In the genomic region with DNA sequence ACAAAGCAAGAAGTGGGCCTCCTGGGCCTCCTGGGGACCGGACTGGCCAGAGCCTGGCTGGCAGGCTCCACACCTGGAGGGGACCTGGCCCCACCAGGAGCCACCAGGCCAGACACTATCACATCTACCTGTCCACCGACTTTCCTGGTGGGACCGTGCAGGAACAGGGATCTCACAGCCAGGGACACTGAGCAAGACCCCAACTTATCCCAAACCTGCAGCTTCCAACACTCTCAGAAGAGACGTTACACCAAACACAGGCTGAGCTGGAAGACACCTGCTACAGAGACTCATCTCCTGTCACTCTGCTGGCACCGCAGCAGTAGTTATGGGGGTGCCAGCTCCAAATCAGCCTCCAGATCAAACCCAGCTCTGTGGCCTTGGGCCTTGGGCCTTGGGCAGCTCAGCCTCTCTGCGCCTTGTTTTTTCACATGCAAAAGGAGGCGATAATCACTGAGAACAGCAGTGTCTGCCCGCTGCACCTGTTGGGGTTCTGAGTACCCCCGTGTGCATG, we compare ENCODE assay signal across 1 cellular context.
TF ChIP-seq lines count a peak whose summit lies in the region.

No MANE protein-coding gene starts in this region.

TF ChIP-seq in HepG2, 621 proteins besides CTCF, POLR2A, EP300 and RAD21 (continued from another document):
- TF ChIP-seq, protein P1, sequence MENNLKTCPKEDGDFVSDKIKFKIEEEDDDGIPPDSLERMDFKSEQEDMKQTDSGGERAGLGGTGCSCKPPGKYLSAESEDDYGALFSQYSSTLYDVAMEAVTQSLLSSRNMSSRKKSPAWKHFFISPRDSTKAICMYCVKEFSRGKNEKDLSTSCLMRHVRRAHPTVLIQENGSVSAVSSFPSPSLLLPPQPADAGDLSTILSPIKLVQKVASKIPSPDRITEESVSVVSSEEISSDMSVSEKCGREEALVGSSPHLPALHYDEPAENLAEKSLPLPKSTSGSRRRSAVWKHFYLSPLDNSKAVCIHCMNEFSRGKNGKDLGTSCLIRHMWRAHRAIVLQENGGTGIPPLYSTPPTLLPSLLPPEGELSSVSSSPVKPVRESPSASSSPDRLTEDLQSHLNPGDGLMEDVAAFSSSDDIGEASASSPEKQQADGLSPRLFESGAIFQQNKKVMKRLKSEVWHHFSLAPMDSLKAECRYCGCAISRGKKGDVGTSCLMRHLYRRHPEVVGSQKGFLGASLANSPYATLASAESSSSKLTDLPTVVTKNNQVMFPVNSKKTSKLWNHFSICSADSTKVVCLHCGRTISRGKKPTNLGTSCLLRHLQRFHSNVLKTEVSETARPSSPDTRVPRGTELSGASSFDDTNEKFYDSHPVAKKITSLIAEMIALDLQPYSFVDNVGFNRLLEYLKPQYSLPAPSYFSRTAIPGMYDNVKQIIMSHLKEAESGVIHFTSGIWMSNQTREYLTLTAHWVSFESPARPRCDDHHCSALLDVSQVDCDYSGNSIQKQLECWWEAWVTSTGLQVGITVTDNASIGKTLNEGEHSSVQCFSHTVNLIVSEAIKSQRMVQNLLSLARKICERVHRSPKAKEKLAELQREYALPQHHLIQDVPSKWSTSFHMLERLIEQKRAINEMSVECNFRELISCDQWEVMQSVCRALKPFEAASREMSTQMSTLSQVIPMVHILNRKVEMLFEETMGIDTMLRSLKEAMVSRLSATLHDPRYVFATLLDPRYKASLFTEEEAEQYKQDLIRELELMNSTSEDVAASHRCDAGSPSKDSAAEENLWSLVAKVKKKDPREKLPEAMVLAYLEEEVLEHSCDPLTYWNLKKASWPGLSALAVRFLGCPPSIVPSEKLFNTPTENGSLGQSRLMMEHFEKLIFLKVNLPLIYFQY (CRISPR knock-in tag; IDR thresholded peaks at IDR 0.05; ENCODE audit: borderline replicate concordance), result no peak
- TF ChIP-seq ZNF782 (CRISPR knock-in tag; IDR thresholded peaks at IDR 0.05; ENCODE audit: borderline replicate concordance) (0 out of 2 replicates have a peak, but pooled peaks have one; percentile 31), SP5 (CRISPR knock-in tag; IDR thresholded peaks at IDR 0.05; ENCODE audit: borderline replicate concordance, low read depth) (no peak), KLF15 (CRISPR knock-in tag; IDR thresholded peaks at IDR 0.05; ENCODE audit: borderline replicate concordance) (no peak), STAG1 (CRISPR knock-in tag; IDR thresholded peaks at IDR 0.05) (no peak), ZNF605 (CRISPR knock-in tag; IDR thresholded peaks at IDR 0.05) (0 out of 2 replicates have a peak, but pooled peaks have one; percentile 7), ZFP36 (IDR thresholded peaks at IDR 0.05; ENCODE audit: borderline replicate concordance, low read depth, low read length, partially characterized antibody) (no peak), ZNF232 (CRISPR knock-in tag; IDR thresholded peaks at IDR 0.05; ENCODE audit: borderline replicate concordance) (0 out of 2 replicates have a peak, but pooled peaks have one; percentile 17), ZBTB2 (CRISPR knock-in tag; IDR thresholded peaks at IDR 0.05; ENCODE audit: low read depth) (no peak), ZNF160 (CRISPR knock-in tag; IDR thresholded peaks at IDR 0.05) (no peak), MTF2 (CRISPR knock-in tag; IDR thresholded peaks at IDR 0.05; ENCODE audit: borderline replicate concordance) (0 out of 2 replicates have a peak, but pooled peaks have one; percentile 73), CBX2 (IDR thresholded peaks at IDR 0.05; ENCODE audit: low read depth, low read length) (no peak), CBX2 (CRISPR knock-in tag; IDR thresholded peaks at IDR 0.05; ENCODE audit: low read depth) (no peak), ATF7 (IDR thresholded peaks at IDR 0.05) (no peak), ATF7 (CRISPR knock-in tag; IDR thresholded peaks at IDR 0.05) (no peak), ZNF12 (CRISPR knock-in tag; IDR thresholded peaks at IDR 0.05) (0 out of 2 replicates have a peak, but pooled peaks have one; percentile 9), ZNF878 (CRISPR knock-in tag; IDR thresholded peaks at IDR 0.05) (no peak)
TF ChIP-seq in HepG2: peak in this region for 24.
